In the genomic region with DNA sequence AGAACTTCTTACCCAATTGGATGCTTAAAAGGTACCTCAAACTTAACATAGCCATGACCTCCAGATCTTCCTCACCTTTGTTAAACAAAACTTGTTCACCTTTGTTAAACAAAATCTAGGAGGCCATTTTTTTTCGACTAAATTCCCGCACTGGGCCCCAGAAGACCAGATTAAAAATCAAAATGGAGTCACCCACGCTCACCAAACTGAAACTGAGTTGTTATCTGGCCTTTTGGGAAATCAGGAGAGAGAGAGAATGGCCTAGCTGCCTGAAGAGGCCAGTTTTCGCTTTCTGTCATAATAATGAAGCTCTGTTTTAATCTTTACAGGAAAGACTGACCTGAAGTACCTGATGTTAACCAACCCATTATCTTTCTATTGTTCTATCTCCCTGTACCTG, we compare ENCODE assay signal across 1 cellular context.
TF ChIP-seq lines count a peak whose summit lies in the region.

No MANE protein-coding gene starts in this region.

TF ChIP-seq in K562, 482 proteins besides CTCF, POLR2A, EP300 and RAD21 (continued from another document and continues in another):
- TF ChIP-seq ZNF518B (CRISPR knock-in tag; IDR thresholded peaks at IDR 0.05) (no peak), TFAP4 (CRISPR knock-in tag; IDR thresholded peaks at IDR 0.05; ENCODE audit: borderline replicate concordance) (no peak), ADNP (tag; IDR thresholded peaks at IDR 0.05) (no peak), SMARCC2 (IDR thresholded peaks at IDR 0.05; ENCODE audit: low read depth) (no peak), NR2C2 (CRISPR knock-in tag; IDR thresholded peaks at IDR 0.05) (no peak), NR2C2 (tag; IDR thresholded peaks at IDR 0.05) (peak; percentile 33; the same call in 1 of the 2 replicates), RBM39 (optimal IDR thresholded peaks at IDR 0.05; ENCODE audit: low read depth, low read length) (no peak), ZNF12 (CRISPR knock-in tag; IDR thresholded peaks at IDR 0.05) (no peak), CHAMP1 (IDR thresholded peaks at IDR 0.05) (no peak), ZBTB43 (CRISPR knock-in tag; IDR thresholded peaks at IDR 0.05) (no peak), JUNB (CRISPR knock-in tag; conservative IDR thresholded peaks at IDR 0.05) (no peak), ZNF184 (CRISPR knock-in tag; IDR thresholded peaks at IDR 0.05) (no peak), NCOA6 (IDR thresholded peaks at IDR 0.05) (no peak), EHMT2 (IDR thresholded peaks at IDR 0.05) (no peak), NEUROD1 (IDR thresholded peaks at IDR 0.05; ENCODE audit: borderline replicate concordance, low read depth, low read length, partially characterized antibody) (no peak), ZNF766 (CRISPR knock-in tag; conservative IDR thresholded peaks at IDR 0.05) (peak; percentile 91), ZBTB17 (CRISPR knock-in tag; IDR thresholded peaks at IDR 0.05) (0 out of 2 replicates have a peak, but pooled peaks have one; percentile 41), EGR1 (conservative IDR thresholded peaks at IDR 0.05) (no peak), ERF (CRISPR knock-in tag; IDR thresholded peaks at IDR 0.05) (peak; percentile 94), ZNF644 (tag; IDR thresholded peaks at IDR 0.05; ENCODE audit: low read depth) (peak; percentile 82; the same call in 1 of the 2 replicates), KDM2B (CRISPR knock-in tag; IDR thresholded peaks at IDR 0.05) (no peak), TEAD1 (CRISPR knock-in tag; IDR thresholded peaks at IDR 0.05) (peak in 1 of 2 experiments; percentile 89; a peak in 2 of 4 replicates), ZNF511 (CRISPR knock-in tag; IDR thresholded peaks at IDR 0.05) (no peak), POLR2B (IDR thresholded peaks at IDR 0.05; ENCODE audit: low read depth, partially characterized antibody) (no peak), GATAD2A (IDR thresholded peaks at IDR 0.05) (no peak), NFE2 (IDR thresholded peaks at IDR 0.05; ENCODE audit: low read depth) (no peak)
- TF ChIP-seq, protein P1, sequence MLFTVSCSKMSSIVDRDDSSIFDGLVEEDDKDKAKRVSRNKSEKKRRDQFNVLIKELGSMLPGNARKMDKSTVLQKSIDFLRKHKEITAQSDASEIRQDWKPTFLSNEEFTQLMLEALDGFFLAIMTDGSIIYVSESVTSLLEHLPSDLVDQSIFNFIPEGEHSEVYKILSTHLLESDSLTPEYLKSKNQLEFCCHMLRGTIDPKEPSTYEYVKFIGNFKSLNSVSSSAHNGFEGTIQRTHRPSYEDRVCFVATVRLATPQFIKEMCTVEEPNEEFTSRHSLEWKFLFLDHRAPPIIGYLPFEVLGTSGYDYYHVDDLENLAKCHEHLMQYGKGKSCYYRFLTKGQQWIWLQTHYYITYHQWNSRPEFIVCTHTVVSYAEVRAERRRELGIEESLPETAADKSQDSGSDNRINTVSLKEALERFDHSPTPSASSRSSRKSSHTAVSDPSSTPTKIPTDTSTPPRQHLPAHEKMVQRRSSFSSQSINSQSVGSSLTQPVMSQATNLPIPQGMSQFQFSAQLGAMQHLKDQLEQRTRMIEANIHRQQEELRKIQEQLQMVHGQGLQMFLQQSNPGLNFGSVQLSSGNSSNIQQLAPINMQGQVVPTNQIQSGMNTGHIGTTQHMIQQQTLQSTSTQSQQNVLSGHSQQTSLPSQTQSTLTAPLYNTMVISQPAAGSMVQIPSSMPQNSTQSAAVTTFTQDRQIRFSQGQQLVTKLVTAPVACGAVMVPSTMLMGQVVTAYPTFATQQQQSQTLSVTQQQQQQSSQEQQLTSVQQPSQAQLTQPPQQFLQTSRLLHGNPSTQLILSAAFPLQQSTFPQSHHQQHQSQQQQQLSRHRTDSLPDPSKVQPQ (CRISPR knock-in tag; IDR thresholded peaks at IDR 0.05; ENCODE audit: borderline replicate concordance) = no peak
- TF ChIP-seq, protein P2, sequence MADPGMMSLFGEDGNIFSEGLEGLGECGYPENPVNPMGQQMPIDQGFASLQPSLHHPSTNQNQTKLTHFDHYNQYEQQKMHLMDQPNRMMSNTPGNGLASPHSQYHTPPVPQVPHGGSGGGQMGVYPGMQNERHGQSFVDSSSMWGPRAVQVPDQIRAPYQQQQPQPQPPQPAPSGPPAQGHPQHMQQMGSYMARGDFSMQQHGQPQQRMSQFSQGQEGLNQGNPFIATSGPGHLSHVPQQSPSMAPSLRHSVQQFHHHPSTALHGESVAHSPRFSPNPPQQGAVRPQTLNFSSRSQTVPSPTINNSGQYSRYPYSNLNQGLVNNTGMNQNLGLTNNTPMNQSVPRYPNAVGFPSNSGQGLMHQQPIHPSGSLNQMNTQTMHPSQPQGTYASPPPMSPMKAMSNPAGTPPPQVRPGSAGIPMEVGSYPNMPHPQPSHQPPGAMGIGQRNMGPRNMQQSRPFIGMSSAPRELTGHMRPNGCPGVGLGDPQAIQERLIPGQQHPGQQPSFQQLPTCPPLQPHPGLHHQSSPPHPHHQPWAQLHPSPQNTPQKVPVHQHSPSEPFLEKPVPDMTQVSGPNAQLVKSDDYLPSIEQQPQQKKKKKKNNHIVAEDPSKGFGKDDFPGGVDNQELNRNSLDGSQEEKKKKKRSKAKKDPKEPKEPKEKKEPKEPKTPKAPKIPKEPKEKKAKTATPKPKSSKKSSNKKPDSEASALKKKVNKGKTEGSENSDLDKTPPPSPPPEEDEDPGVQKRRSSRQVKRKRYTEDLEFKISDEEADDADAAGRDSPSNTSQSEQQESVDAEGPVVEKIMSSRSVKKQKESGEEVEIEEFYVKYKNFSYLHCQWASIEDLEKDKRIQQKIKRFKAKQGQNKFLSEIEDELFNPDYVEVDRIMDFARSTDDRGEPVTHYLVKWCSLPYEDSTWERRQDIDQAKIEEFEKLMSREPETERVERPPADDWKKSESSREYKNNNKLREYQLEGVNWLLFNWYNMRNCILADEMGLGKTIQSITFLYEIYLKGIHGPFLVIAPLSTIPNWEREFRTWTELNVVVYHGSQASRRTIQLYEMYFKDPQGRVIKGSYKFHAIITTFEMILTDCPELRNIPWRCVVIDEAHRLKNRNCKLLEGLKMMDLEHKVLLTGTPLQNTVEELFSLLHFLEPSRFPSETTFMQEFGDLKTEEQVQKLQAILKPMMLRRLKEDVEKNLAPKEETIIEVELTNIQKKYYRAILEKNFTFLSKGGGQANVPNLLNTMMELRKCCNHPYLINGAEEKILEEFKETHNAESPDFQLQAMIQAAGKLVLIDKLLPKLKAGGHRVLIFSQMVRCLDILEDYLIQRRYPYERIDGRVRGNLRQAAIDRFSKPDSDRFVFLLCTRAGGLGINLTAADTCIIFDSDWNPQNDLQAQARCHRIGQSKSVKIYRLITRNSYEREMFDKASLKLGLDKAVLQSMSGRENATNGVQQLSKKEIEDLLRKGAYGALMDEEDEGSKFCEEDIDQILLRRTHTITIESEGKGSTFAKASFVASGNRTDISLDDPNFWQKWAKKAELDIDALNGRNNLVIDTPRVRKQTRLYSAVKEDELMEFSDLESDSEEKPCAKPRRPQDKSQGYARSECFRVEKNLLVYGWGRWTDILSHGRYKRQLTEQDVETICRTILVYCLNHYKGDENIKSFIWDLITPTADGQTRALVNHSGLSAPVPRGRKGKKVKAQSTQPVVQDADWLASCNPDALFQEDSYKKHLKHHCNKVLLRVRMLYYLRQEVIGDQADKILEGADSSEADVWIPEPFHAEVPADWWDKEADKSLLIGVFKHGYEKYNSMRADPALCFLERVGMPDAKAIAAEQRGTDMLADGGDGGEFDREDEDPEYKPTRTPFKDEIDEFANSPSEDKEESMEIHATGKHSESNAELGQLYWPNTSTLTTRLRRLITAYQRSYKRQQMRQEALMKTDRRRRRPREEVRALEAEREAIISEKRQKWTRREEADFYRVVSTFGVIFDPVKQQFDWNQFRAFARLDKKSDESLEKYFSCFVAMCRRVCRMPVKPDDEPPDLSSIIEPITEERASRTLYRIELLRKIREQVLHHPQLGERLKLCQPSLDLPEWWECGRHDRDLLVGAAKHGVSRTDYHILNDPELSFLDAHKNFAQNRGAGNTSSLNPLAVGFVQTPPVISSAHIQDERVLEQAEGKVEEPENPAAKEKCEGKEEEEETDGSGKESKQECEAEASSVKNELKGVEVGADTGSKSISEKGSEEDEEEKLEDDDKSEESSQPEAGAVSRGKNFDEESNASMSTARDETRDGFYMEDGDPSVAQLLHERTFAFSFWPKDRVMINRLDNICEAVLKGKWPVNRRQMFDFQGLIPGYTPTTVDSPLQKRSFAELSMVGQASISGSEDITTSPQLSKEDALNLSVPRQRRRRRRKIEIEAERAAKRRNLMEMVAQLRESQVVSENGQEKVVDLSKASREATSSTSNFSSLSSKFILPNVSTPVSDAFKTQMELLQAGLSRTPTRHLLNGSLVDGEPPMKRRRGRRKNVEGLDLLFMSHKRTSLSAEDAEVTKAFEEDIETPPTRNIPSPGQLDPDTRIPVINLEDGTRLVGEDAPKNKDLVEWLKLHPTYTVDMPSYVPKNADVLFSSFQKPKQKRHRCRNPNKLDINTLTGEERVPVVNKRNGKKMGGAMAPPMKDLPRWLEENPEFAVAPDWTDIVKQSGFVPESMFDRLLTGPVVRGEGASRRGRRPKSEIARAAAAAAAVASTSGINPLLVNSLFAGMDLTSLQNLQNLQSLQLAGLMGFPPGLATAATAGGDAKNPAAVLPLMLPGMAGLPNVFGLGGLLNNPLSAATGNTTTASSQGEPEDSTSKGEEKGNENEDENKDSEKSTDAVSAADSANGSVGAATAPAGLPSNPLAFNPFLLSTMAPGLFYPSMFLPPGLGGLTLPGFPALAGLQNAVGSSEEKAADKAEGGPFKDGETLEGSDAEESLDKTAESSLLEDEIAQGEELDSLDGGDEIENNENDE (IDR thresholded peaks at IDR 0.05; ENCODE audit: low read depth, low read length) = no peak
- TF ChIP-seq, protein P3, sequence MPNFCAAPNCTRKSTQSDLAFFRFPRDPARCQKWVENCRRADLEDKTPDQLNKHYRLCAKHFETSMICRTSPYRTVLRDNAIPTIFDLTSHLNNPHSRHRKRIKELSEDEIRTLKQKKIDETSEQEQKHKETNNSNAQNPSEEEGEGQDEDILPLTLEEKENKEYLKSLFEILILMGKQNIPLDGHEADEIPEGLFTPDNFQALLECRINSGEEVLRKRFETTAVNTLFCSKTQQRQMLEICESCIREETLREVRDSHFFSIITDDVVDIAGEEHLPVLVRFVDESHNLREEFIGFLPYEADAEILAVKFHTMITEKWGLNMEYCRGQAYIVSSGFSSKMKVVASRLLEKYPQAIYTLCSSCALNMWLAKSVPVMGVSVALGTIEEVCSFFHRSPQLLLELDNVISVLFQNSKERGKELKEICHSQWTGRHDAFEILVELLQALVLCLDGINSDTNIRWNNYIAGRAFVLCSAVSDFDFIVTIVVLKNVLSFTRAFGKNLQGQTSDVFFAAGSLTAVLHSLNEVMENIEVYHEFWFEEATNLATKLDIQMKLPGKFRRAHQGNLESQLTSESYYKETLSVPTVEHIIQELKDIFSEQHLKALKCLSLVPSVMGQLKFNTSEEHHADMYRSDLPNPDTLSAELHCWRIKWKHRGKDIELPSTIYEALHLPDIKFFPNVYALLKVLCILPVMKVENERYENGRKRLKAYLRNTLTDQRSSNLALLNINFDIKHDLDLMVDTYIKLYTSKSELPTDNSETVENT (CRISPR knock-in tag; IDR thresholded peaks at IDR 0.05) = no peak
